Comparison of ENCODE assay signal across 9 cellular contexts in genomic region chr11:114061053-114062049, GRCh38. TPM values are rescaled to one million over a fixed set of nuclear protein-coding genes. Genes with fewer than 3 reads are reported as not detected.
A peak's percentile ranks its signal among the peaks of the same experiment; 100 is the strongest.
DNase-seq lines count a peak whose midpoint lies in the region; ATAC-seq and TF ChIP-seq lines count a peak whose summit lies in the region.
"Had no signal": no experiment of that assay in that cellular context is flagged by ENCODE, and none has a peak within 500 bp of the region (broad histone marks: within the 10 kb centered on the region; RNA-seq: fewer than 3 reads in every experiment).

No MANE protein-coding gene starts in this region.

- no peak overlapping the region for H3K4ac ChIP-seq in mesendoderm (ENCODE audit: low read depth, low read length)

- no peaks in the 10 kb centered on the region for H3K79me2 ChIP-seq in mesendoderm (ENCODE audit: control insufficient read depth, insufficient read depth, low read length)

- intact Hi-C loops in dorsolateral prefrontal cortex (cut with DNase I), result loop anchor here (2.0 to 10.0 kb wide), 3 partner anchors 66 to 99 kb away; no protein-coding TSS in a partner anchor

- ATAC-seq in GM18519 (IDR thresholded peaks at IDR 0.05; ENCODE audit: low FRiP score, unreplicated experiment), result no peak

- H3K36me3 ChIP-seq in mesendoderm (ENCODE audit: control insufficient read depth, insufficient read depth, low read length) (no peaks in the 10 kb centered on the region), urinary bladder (ENCODE audit: insufficient read depth) (peaks cover 10% of the 10 kb centered on the region)

- no peaks in the 10 kb centered on the region for H3K79me1 ChIP-seq in mesendoderm (ENCODE audit: low read length)

- TF ChIP-seq CTCF in dorsolateral prefrontal cortex (IDR thresholded peaks at IDR 0.05 in 54 of 56, conservative IDR thresholded peaks at IDR 0.05 in 2 of 56; ENCODE audit: low read depth in 1 of 56, partially characterized antibody in 56 of 56), result peak in 10 of 56 donors; percentile 1 to 33 (median 12)

- no CpG with 5 or more reads among the region's 52 CpGs for WGBS in mesendoderm (ENCODE audit: extremely low coverage, insufficient coverage, low lambda C conversion rate)
- WGBS in urinary bladder, result 7% methylated on average over 52 of the region's 52 CpGs

- H4K5ac ChIP-seq in mesendoderm (ENCODE audit: low read length), result no peak overlapping the region

- H3K23ac ChIP-seq in mesendoderm (ENCODE audit: low read length), result peak overlapping the region; percentile 80

- no peak overlapping the region for H4K8ac ChIP-seq in mesendoderm (ENCODE audit: low read depth, low read length)

- H2BK120ac ChIP-seq in mesendoderm (ENCODE audit: low read depth, low read length), result no peak overlapping the region

- H3K4me3 ChIP-seq in dorsolateral prefrontal cortex, result peak overlapping the region; percentile 68 to 99 (median 93)
- H3K4me3 ChIP-seq in mesendoderm (ENCODE audit: low read length), result peak overlapping the region; percentile 38
- H3K4me3 ChIP-seq in urinary bladder (ENCODE audit: low read depth, low read length), result peak overlapping the region; percentile 99

- peak; percentile 8 for DNase-seq in EL
- peak; percentile 72 for DNase-seq in NCI-H69 (lab: John Stamatoyannopoulos, UW)
- DNase-seq in dorsolateral prefrontal cortex, result peak in 4 of 10 donors; percentile 46 to 60 (median 56)
- no peak for DNase-seq in mesendoderm
- no peak for DNase-seq in NCI-H187 treated with DMSO at 0.1 percent for 48 hours (lab: John Stamatoyannopoulos, UW)
- DNase-seq in middle frontal gyrus (ENCODE audit: extremely low spot score, low spot score), result no peak

- peak overlapping the region; percentile 85 for H3K4me2 ChIP-seq in mesendoderm (ENCODE audit: low read length)

- peak overlapping the region; percentile 56 for H3K56ac ChIP-seq in mesendoderm (ENCODE audit: low read length)

- H2BK15ac ChIP-seq in mesendoderm (replicated peaks; ENCODE audit: low read depth), result no peak overlapping the region

- no peak overlapping the region for H2BK5ac ChIP-seq in mesendoderm (ENCODE audit: low read length)

- no peak overlapping the region for H3K18ac ChIP-seq in mesendoderm (ENCODE audit: low read length)

- H3K4me1 ChIP-seq in mesendoderm (ENCODE audit: control insufficient read depth, low read depth, low read length) (no peaks in the 10 kb centered on the region), urinary bladder (ENCODE audit: insufficient read depth) (no peaks in the 10 kb centered on the region)

- H3K27me3 ChIP-seq in dorsolateral prefrontal cortex, result no peaks in the 10 kb centered on the region
- peaks cover 53% of the 10 kb centered on the region for H3K27me3 ChIP-seq in mesendoderm (ENCODE audit: insufficient read depth, low read length, poor library complexity)

- H3K27ac ChIP-seq in dorsolateral prefrontal cortex, result peak overlapping the region; percentile 84 to 99 (median 98)
- no peak overlapping the region for H3K27ac ChIP-seq in mesendoderm (ENCODE audit: low read depth, low read length)
- H3K27ac ChIP-seq in urinary bladder (ENCODE audit: low read depth), result peak overlapping the region; percentile 94

- peak overlapping the region; percentile 47 for H3K9ac ChIP-seq in mesendoderm (ENCODE audit: low read length)

- no peak overlapping the region for H2AK5ac ChIP-seq in mesendoderm (ENCODE audit: low read length)

RNA-seq across cellular contexts. Expression of gene ZBTB16, which starts 1.8 kb away (rescaled TPM):
- total RNA-seq in dorsolateral prefrontal cortex, result 100 to 1,000 TPM in 118 of 120 experiments, 10 to 100 TPM in 2; 78.3 to 259 (median 179) TPM
- not detected for polyA plus RNA-seq in mesendoderm (2013, experiment 1 of 2)
- 0.03 TPM for polyA plus RNA-seq in mesendoderm (2013, experiment 2 of 2)
- 10.3 TPM for total RNA-seq in urinary bladder
- polyA plus RNA-seq in urinary bladder, result 95.2 TPM
- total RNA-seq: M059J had no signal

Comparison
In these comparisons a context has a peak if more than half of its experiments do, and no peak if none do; other contexts are left out.
1. DNase-seq: peak in EL (single experiment) and NCI-H69 (single experiment); none in mesendoderm (single experiment), NCI-H187 treated with DMSO at 0.1 percent for 48 hours (single experiment) and middle frontal gyrus (single experiment).
2. H3K4me3 ChIP-seq: peak in every context shown above with its lines; median percentile 99 in urinary bladder; 93 in dorsolateral prefrontal cortex; 38 in mesendoderm.